8 cellular contexts compared by ENCODE assay signal in the genomic region with DNA sequence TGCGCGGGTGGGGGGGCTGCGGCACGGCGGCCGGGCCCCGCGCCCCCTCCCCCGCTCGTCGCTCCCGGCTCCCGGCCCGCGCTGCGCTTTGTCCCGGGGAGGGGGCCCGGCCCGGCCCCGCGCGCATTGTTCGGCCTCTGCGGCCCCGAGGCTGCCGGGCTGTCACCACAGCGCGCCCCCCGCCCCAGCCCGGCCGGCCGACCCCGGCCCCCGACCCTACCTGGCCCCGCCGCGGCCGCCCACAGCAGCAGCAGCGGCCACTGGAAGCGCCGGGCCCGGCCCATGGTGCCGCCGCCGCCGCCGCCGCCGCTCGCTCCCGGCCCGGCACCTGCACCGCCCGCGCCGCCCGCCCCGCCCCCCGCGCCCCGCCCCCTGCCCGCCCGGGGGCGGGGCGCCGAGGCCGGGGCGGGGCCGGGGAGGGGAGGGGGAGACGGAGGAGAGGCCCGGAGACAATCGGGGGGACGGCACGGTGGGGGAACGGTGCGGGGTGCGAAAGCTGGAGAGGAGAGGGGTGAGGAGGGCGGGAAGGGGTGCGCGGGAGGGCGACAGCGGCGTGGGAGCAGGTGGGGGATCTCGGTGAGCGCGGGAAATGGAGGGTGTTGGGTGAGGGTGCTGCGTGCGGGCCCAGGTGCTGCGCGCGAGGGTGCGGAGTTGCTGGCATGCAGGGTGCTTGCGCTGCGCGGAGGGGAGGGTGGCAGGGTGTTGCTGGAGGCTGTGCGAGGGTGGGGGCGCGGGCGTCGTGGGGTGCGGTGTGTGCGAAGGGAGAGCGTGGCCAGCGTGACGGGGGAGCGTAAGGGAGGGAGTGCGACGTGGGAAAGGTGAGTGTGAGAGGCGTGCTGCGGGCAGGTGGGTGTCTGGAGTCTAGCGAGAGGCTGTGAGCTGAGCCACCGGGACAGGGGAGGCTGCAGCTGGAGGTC. TPM values are rescaled to one million over a fixed set of nuclear protein-coding genes. Genes with fewer than 3 reads are reported as not detected.
A peak's percentile ranks its signal among the peaks of the same experiment; 100 is the strongest.
DNase-seq lines count a peak whose midpoint lies in the region; ATAC-seq and TF ChIP-seq lines count a peak whose summit lies in the region.

A gene with protein sequence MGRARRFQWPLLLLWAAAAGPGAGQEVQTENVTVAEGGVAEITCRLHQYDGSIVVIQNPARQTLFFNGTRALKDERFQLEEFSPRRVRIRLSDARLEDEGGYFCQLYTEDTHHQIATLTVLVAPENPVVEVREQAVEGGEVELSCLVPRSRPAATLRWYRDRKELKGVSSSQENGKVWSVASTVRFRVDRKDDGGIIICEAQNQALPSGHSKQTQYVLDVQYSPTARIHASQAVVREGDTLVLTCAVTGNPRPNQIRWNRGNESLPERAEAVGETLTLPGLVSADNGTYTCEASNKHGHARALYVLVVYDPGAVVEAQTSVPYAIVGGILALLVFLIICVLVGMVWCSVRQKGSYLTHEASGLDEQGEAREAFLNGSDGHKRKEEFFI (minus strand): TSS at position 344 of the 917 bp plus-strand sequence. CDS start 60 bp downstream, at position 284.

- peak within 1 kb of the TSS; percentile 81; the same call in 1 of the 2 replicates for H2AFZ ChIP-seq in KMS-11 (ENCODE audit: low read depth)

- H3K4me1 ChIP-seq in KMS-11 (ENCODE audit: low read depth, poor library complexity, severe bottlenecking) = no peaks in the 10 kb centered on the region

- H3K36me3 ChIP-seq in BJ (ENCODE audit: control insufficient read depth, insufficient read depth, low read length) (no peaks in the 10 kb centered on the region), KMS-11 (ENCODE audit: insufficient read depth) (no peaks in the 10 kb centered on the region)

- no peak within 1 kb of the TSS for H3K27ac ChIP-seq in KMS-11

- no peak for DNase-seq in BJ (ENCODE audit: low read depth)
- DNase-seq in activated CD4-positive, alpha-beta memory T cell treated with anti-CD3 and anti-CD28 coated beads, Interleukin-2, amount 10 ng/mL, durations not matched to agents 7 days and 5 days = peak; percentile 47
- peak; percentile 42 for DNase-seq in effector CD8-positive, alpha-beta T cell (lab: John Stamatoyannopoulos, UW)
- peak; percentile 42 for DNase-seq in midbrain (lab: John Stamatoyannopoulos, UW)
- DNase-seq in stimulated activated naive CD4-positive, alpha-beta T cell (lab: John Stamatoyannopoulos, UW) = peak; percentile 45 to 72 (median 64)

- peaks cover 14% of the 10 kb centered on the region for H3K4me1 Mint-ChIP-seq in activated CD4-positive, alpha-beta memory T cell treated with anti-CD3 and anti-CD28 coated beads, Interleukin-2, amount 10 ng/mL, durations not matched to agents 7 days and 5 days

- POLR2A ChIA-PET in BJ (lab: Charles Lee) = no interaction called here
- POLR2A ChIA-PET in activated CD4-positive, alpha-beta memory T cell treated with anti-CD3 and anti-CD28 coated beads, Interleukin-2, amount 10 ng/mL, durations not matched to agents 7 days and 5 days (lab: Charles Lee) = interaction anchor here (1.1 kb wide), 1 partner anchor 14 kb away, joined by 3 read pairs; no protein-coding TSS in a partner anchor

- no peak within 1 kb of the TSS for H3K27ac Mint-ChIP-seq in activated CD4-positive, alpha-beta memory T cell treated with anti-CD3 and anti-CD28 coated beads, Interleukin-2, amount 10 ng/mL, durations not matched to agents 7 days and 5 days

- no peaks in the 10 kb centered on the region for H4K20me1 ChIP-seq in KMS-11 (ENCODE audit: insufficient read depth)

- CTCF ChIA-PET in BJ (lab: Yijun Ruan, JAX) = no interaction called here
- CTCF ChIA-PET in activated CD4-positive, alpha-beta memory T cell treated with anti-CD3 and anti-CD28 coated beads, Interleukin-2, amount 10 ng/mL, durations not matched to agents 7 days and 5 days (lab: Charles Lee) = interaction anchor here (1.5 kb wide), 1 partner anchor 28 kb away, joined by 3 read pairs; no protein-coding TSS in a partner anchor

- H3K27me3 ChIP-seq in BJ (ENCODE audit: control insufficient read depth, insufficient read depth, low read length) = peaks cover 17% of the 10 kb centered on the region
- H3K27me3 ChIP-seq in KMS-11 (ENCODE audit: insufficient read depth, low read depth) = peaks cover 27% of the 10 kb centered on the region

- ATAC-seq in GM18909 (IDR thresholded peaks at IDR 0.05; ENCODE audit: poor library complexity, unreplicated experiment) (no peak), GM21737 (IDR thresholded peaks at IDR 0.05; ENCODE audit: unreplicated experiment) (no peak)

- H3K4me3 Mint-ChIP-seq in activated CD4-positive, alpha-beta memory T cell treated with anti-CD3 and anti-CD28 coated beads, Interleukin-2, amount 10 ng/mL, durations not matched to agents 7 days and 5 days = peak within 1 kb of the TSS; percentile 68

- no peak for TF ChIP-seq CTCF in BJ (IDR thresholded peaks at IDR 0.05; ENCODE audit: insufficient read depth, low read depth, low read length)
- no peak for TF ChIP-seq CTCF in KMS-11 (conservative IDR thresholded peaks at IDR 0.05; ENCODE audit: low read depth, low read length)

- peaks cover 46% of the 10 kb centered on the region for H3K27me3 Mint-ChIP-seq in activated CD4-positive, alpha-beta memory T cell treated with anti-CD3 and anti-CD28 coated beads, Interleukin-2, amount 10 ng/mL, durations not matched to agents 7 days and 5 days

- H3K9me3 Mint-ChIP-seq in activated CD4-positive, alpha-beta memory T cell treated with anti-CD3 and anti-CD28 coated beads, Interleukin-2, amount 10 ng/mL, durations not matched to agents 7 days and 5 days = no peaks in the 10 kb centered on the region

- no peaks in the 10 kb centered on the region for H3K36me3 Mint-ChIP-seq in activated CD4-positive, alpha-beta memory T cell treated with anti-CD3 and anti-CD28 coated beads, Interleukin-2, amount 10 ng/mL, durations not matched to agents 7 days and 5 days (ENCODE audit: low read depth)

- H3K79me2 ChIP-seq in KMS-11 (ENCODE audit: insufficient read depth, low read depth) = no peaks in the 10 kb centered on the region

- peak within 1 kb of the TSS; percentile 60; the same call in 1 of the 2 replicates for H3K4me2 ChIP-seq in KMS-11

- H3K4me3 ChIP-seq in BJ (ENCODE audit: low read depth, low read length) = peak within 1 kb of the TSS; percentile 62
- no peak within 1 kb of the TSS for H3K4me3 ChIP-seq in KMS-11 (IDR thresholded peaks at IDR 0.05; ENCODE audit: insufficient read depth, low read depth, low read length)

- H3K9ac ChIP-seq in KMS-11 = no peak within 1 kb of the TSS; the same call in 1 of the 2 replicates

RNA-seq across cellular contexts. Expression of the gene that starts here (rescaled TPM):
- 1.4 and 1.7 TPM in 2 replicates for polyA plus RNA-seq in BJ (2011; rRNA removed)
- 0.62 and 0.85 TPM in 2 replicates for polyA minus RNA-seq in BJ (2011; rRNA and poly(A)+ RNA removed)
- under 1 TPM; 0.43 to 0.60 TPM for total RNA-seq in activated CD4-positive, alpha-beta memory T cell treated with anti-CD3 and anti-CD28 coated beads, Interleukin-2, amount 10 ng/mL, durations not matched to agents 7 days and 5 days

Comparison
In these comparisons a context has a peak if more than half of its experiments do, and no peak if none do; other contexts are left out.
1. Peak in DNase-seq in activated CD4-positive, alpha-beta memory T cell treated with anti-CD3 and anti-CD28 coated beads, Interleukin-2, amount 10 ng/mL, durations not matched to agents 7 days and 5 days; RNA of the gene not detected or under 1 TPM.